1 cellular context compared by ENCODE assay signal in the genomic region with DNA sequence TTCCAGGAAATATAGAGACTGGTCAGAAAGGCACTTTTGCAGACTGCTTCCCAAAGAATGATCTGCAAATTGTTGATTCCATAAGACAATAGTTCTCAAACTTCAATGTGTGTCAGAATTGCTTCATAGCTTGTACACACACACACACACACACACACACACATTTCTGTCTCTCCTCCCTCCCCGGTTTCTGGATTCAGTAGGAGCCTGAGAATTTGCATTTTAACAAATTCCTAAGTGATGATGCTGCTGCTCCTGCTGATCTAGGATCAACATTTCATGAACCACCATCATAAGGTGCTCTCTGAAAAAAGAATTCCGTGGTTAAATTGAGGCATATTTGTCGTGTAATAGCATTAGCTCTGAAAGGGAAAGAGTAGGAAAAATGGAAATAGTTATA.
TF ChIP-seq lines count a peak whose summit lies in the region.

No MANE protein-coding gene starts in this region.

TF ChIP-seq in WTC11, 78 proteins besides CTCF, POLR2A, EP300 and RAD21 (continued from another document):
- no peak for TF ChIP-seq ZNF138 (CRISPR knock-in tag; conservative IDR thresholded peaks at IDR 0.05)
TF ChIP-seq in WTC11: peak in this region for 0.
